Comparison of ENCODE assay signal across 26 cellular contexts in genomic region chr13:110438776-110439175, GRCh38.
"Had no signal": no experiment of that assay in that cellular context is flagged by ENCODE, and none has a peak within 500 bp of the region (broad histone marks: within the 10 kb centered on the region; RNA-seq: fewer than 3 reads in every experiment).

No MANE protein-coding gene starts in this region.

- H3K27ac Mint-ChIP-seq: mesothelial cell of epicardium; naive thymus-derived CD4-positive, alpha-beta T cell; neural progenitor cell; stimulated activated memory B cell treated with anti-CD40 and anti-IgM and Interleukin-4, amounts not matched to agents 10 μg/mL and 1 μg/mL and 100 μg/mL, for 72 hours; stimulated activated naive CD8-positive, alpha-beta T cell treated with anti-CD3 and anti-CD28 coated beads, Interleukin-15, Interleukin-2, amounts not matched to agents 100 ng/mL and 50 ng/mL, for 24 hours; type B pancreatic cell had no signal

- DNase-seq: central memory CD4-positive, alpha-beta T cell; colonic mucosa; dermis blood vessel endothelial cell; effector memory CD4-positive, alpha-beta T cell; foreskin keratinocyte; glutamatergic neuron; heart right ventricle; hippocampal formation; left cardiac atrium; mesenchymal stem cell; naive thymus-derived CD4-positive, alpha-beta T cell; spleen; stimulated activated CD4-positive, alpha-beta T cell treated with anti-CD3 and anti-CD28 coated beads, Interleukin-4, amount 100 ng/mL, for 4 hours; thyroid gland had no signal

- H3K4me1 Mint-ChIP-seq: naive thymus-derived CD4-positive, alpha-beta T cell had no signal

- H3K4me3 ChIP-seq: colonic mucosa, heart right ventricle, left lung, neural progenitor cell, prostate gland, right atrium auricular region, spleen, thyroid gland had no signal

- H3K27me3 Mint-ChIP-seq: type B pancreatic cell had no signal

- ATAC-seq: esophagus mucosa; foreskin keratinocyte; left lung; naive thymus-derived CD4-positive, alpha-beta T cell; sciatic nerve; stimulated activated memory B cell treated with anti-CD40 and anti-IgM and Interleukin-4, amounts not matched to agents 10 μg/mL and 1 μg/mL and 100 μg/mL, for 72 hours had no signal

- H3K36me3 Mint-ChIP-seq: naive thymus-derived CD4-positive, alpha-beta T cell; stimulated activated memory B cell treated with anti-CD40 and anti-IgM and Interleukin-4, amounts not matched to agents 10 μg/mL and 1 μg/mL and 100 μg/mL, for 72 hours had no signal

- H3K9me3 Mint-ChIP-seq: mesothelial cell of epicardium; naive thymus-derived CD4-positive, alpha-beta T cell; nephron; neural progenitor cell; stimulated activated memory B cell treated with anti-CD40 and anti-IgM and Interleukin-4, amounts not matched to agents 10 μg/mL and 1 μg/mL and 100 μg/mL, for 72 hours; stimulated activated naive CD8-positive, alpha-beta T cell treated with anti-CD3 and anti-CD28 coated beads, Interleukin-15, Interleukin-2, amounts not matched to agents 100 ng/mL and 50 ng/mL, for 24 hours; type B pancreatic cell had no signal

- H3K9me3 ChIP-seq: colonic mucosa, heart right ventricle, left lung, prostate gland, right atrium auricular region, spleen, thyroid gland had no signal

- H3K27ac ChIP-seq: colonic mucosa, epithelial cell of prostate, foreskin keratinocyte, left lung, neural progenitor cell, prostate gland, right atrium auricular region, spleen, thyroid gland had no signal

- H3K4me1 ChIP-seq: colonic mucosa, neural progenitor cell, prostate gland had no signal

- H3K4me3 Mint-ChIP-seq: mesothelial cell of epicardium; naive thymus-derived CD4-positive, alpha-beta T cell; nephron; neural progenitor cell; stimulated activated memory B cell treated with anti-CD40 and anti-IgM and Interleukin-4, amounts not matched to agents 10 μg/mL and 1 μg/mL and 100 μg/mL, for 72 hours; stimulated activated naive CD8-positive, alpha-beta T cell treated with anti-CD3 and anti-CD28 coated beads, Interleukin-15, Interleukin-2, amounts not matched to agents 100 ng/mL and 50 ng/mL, for 24 hours; type B pancreatic cell had no signal

- H3K36me3 ChIP-seq: colonic mucosa, neural progenitor cell, prostate gland had no signal

- H3K27me3 ChIP-seq: colonic mucosa, foreskin keratinocyte, heart right ventricle, left lung, neural progenitor cell, right atrium auricular region, thyroid gland had no signal
